Comparison of ENCODE assay signal across 17 cellular contexts in genomic region chr13:90738881-90739280, GRCh38.
"Had no signal": no experiment of that assay in that cellular context is flagged by ENCODE, and none has a peak within 500 bp of the region (broad histone marks: within the 10 kb centered on the region; RNA-seq: fewer than 3 reads in every experiment).

No MANE protein-coding gene starts in this region.

- H3K4me1 Mint-ChIP-seq: naive thymus-derived CD8-positive, alpha-beta T cell; neural progenitor cell; T-cell had no signal

- DNase-seq: activated T-cell treated with anti-CD3 and anti-CD28 coated beads, Interleukin-2, amount 50 U/mL, for 1 hour; cerebellar nuclear complex; cortex of kidney; foreskin fibroblast; kidney; lower lobe of right lung; naive thymus-derived CD8-positive, alpha-beta T cell; posterior cingulate gyrus; sigmoid colon; stimulated activated CD4-positive, alpha-beta T cell treated with anti-CD3 and anti-CD28 coated beads, Interleukin-2, amount 100 ng/mL, for 48 hours; stimulated activated naive CD4-positive, alpha-beta T cell; T-cell; upper lobe of right lung had no signal

- H3K4me1 ChIP-seq: lower lobe of right lung, neural progenitor cell, sigmoid colon, upper lobe of right lung had no signal

- H3K36me3 Mint-ChIP-seq: naive thymus-derived CD8-positive, alpha-beta T cell; neural progenitor cell; T-cell had no signal

- H3K27me3 ChIP-seq: neural progenitor cell, sigmoid colon, upper lobe of right lung had no signal

- H3K4me3 Mint-ChIP-seq: naive thymus-derived CD8-positive, alpha-beta T cell; neural progenitor cell; T-cell; T-helper 2 cell treated with Interferon-gamma antibody and Interleukin-4, amounts not matched to agents 5 μg/mL and 100 μg/mL, for 36 hours had no signal

- H3K27me3 Mint-ChIP-seq: naive thymus-derived CD8-positive, alpha-beta T cell; T-cell had no signal

- H3K27ac ChIP-seq: lower lobe of right lung, neural progenitor cell, sigmoid colon, thoracic aorta, upper lobe of right lung had no signal

- H3K4me3 ChIP-seq: lower lobe of right lung, neural progenitor cell, sigmoid colon, thoracic aorta, upper lobe of right lung had no signal

- H3K9me3 ChIP-seq: sigmoid colon, thoracic aorta, upper lobe of right lung had no signal

- H3K36me3 ChIP-seq: lower lobe of right lung, neural progenitor cell, sigmoid colon, thoracic aorta, upper lobe of right lung had no signal

- H3K27ac Mint-ChIP-seq: activated naive CD4-positive, alpha-beta T cell treated with anti-CD3 and anti-CD28 coated beads, Interleukin-2, amount 50 U/mL, for 72 hours; naive thymus-derived CD8-positive, alpha-beta T cell; neural progenitor cell; T-cell; T-helper 2 cell treated with Interferon-gamma antibody and Interleukin-4, amounts not matched to agents 5 μg/mL and 100 μg/mL, for 36 hours had no signal
